Comparison of ENCODE assay signal across 1 cellular context in genomic region chr17:81345211-81346089, GRCh38.
TF ChIP-seq lines count a peak whose summit lies in the region.

No MANE protein-coding gene starts in this region.

TF ChIP-seq in K562, 482 proteins besides CTCF, POLR2A, EP300 and RAD21 (continued from another document and continues in another):
- TF ChIP-seq ZNF407 (IDR thresholded peaks at IDR 0.05; ENCODE audit: low read depth) (no peak), NFE2 (IDR thresholded peaks at IDR 0.05; ENCODE audit: low read depth) (no peak), ELF2 (CRISPR knock-in tag; IDR thresholded peaks at IDR 0.05) (no peak; the same call in 1 of the 2 replicates), RREB1 (CRISPR knock-in tag; IDR thresholded peaks at IDR 0.05) (no peak), RCOR1 (IDR thresholded peaks at IDR 0.05; ENCODE audit: borderline replicate concordance in 1 of 2, low read depth in 2 of 2, low read length in 2 of 2) (no peak), RBBP5 (IDR thresholded peaks at IDR 0.05; ENCODE audit: borderline replicate concordance, insufficient read depth, low read length, poor library complexity, severe bottlenecking) (peak; percentile 69), CC2D1A (IDR thresholded peaks at IDR 0.05) (no peak), JUNB (CRISPR knock-in tag; conservative IDR thresholded peaks at IDR 0.05) (no peak), MAFG (tag; conservative IDR thresholded peaks at IDR 0.05) (no peak), HBP1 (CRISPR knock-in tag; IDR thresholded peaks at IDR 0.05) (no peak), FOXP1 (CRISPR knock-in tag; IDR thresholded peaks at IDR 0.05) (no peak), ZNF408 (CRISPR knock-in tag; IDR thresholded peaks at IDR 0.05; ENCODE audit: low read depth) (no peak), DIDO1 (tag; IDR thresholded peaks at IDR 0.05; ENCODE audit: low read depth) (no peak), ETS1 (conservative IDR thresholded peaks at IDR 0.05; ENCODE audit: control insufficient read depth, low read depth, low read length) (peak; percentile 72; the same call in 1 of the 2 replicates), MNT (conservative IDR thresholded peaks at IDR 0.05) (peak; percentile 60 to 61; a peak in 3 of 4 replicates), IFI16 (CRISPR knock-in tag; IDR thresholded peaks at IDR 0.05) (no peak), HNRNPH1 (optimal IDR thresholded peaks at IDR 0.05; ENCODE audit: low read depth, low read length) (no peak), XRCC3 (IDR thresholded peaks at IDR 0.05) (no peak), PTBP1 (IDR thresholded peaks at IDR 0.05; ENCODE audit: low read depth, low read length) (no peak), ZNF324 (CRISPR knock-in tag; IDR thresholded peaks at IDR 0.05) (no peak), CCAR2 (IDR thresholded peaks at IDR 0.05; ENCODE audit: low read depth, low read length) (no peak), SNAPC5 (CRISPR knock-in tag; IDR thresholded peaks at IDR 0.05) (no peak), PRMT5 (CRISPR knock-in tag; IDR thresholded peaks at IDR 0.05) (no peak), ZSCAN32 (CRISPR knock-in tag; IDR thresholded peaks at IDR 0.05) (no peak), ATF2 (CRISPR knock-in tag; IDR thresholded peaks at IDR 0.05) (no peak), MYNN (IDR thresholded peaks at IDR 0.05) (no peak), MYNN (CRISPR knock-in tag; IDR thresholded peaks at IDR 0.05) (no peak), CREB3L1 (IDR thresholded peaks at IDR 0.05; ENCODE audit: borderline replicate concordance, low read depth) (no peak), RFX1 (IDR thresholded peaks at IDR 0.05) (no peak), ZBTB43 (CRISPR knock-in tag; IDR thresholded peaks at IDR 0.05) (peak; percentile 81; the same call in 1 of the 2 replicates), ZNF146 (CRISPR knock-in tag; IDR thresholded peaks at IDR 0.05; ENCODE audit: unreplicated experiment) (no peak)
